14 cellular contexts compared by ENCODE assay signal in the genomic region with DNA sequence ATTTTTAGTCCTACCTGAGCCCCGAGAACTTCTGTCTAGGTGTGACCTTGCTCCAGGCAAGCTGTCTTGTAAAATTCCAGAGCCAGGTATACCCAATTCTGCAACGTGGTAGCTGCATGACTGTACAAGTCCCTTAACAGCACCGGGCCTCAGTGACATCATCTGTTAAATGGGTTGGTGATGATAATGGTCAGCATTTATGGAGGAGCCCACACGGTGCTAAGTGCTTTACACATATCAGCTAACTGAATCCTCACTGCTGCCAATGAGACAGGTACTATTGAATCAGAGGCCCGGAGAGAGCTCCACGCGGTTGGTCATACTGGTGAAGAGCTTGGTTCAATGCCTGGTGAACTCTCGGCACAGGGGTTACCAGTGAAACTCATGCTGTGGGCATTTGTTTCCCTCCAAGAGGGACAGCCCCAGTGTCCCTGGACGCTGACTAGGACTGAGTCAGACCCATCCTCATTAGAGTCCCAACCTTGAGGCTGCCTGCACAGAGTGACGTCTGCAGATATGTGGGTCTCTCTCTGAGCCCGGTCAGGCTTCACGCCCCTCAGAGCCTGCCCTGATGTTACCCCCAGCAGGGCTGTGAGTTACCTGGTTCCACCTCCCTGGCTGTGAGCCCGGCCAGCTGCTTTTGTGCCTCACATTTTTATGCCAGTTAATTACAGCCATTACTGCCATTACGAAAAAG. TPM values are rescaled to one million over a fixed set of nuclear protein-coding genes. Genes with fewer than 3 reads are reported as not detected.
DNase-seq lines count a peak whose midpoint lies in the region; ATAC-seq, FAIRE-seq and TF ChIP-seq lines count a peak whose summit lies in the region.
"Had no signal": no experiment of that assay in that cellular context is flagged by ENCODE, and none has a peak within 500 bp of the region (broad histone marks: within the 10 kb centered on the region; RNA-seq: fewer than 3 reads in every experiment).

No MANE protein-coding gene starts in this region.

- ATAC-seq in Right ventricle myocardium superior (ENCODE audit: poor library complexity), result no peak
- ATAC-seq: stimulated activated naive CD8-positive, alpha-beta T cell treated with anti-CD3 and anti-CD28 coated beads, Interleukin-15, Interleukin-2, amounts not matched to agents 100 U/mL and 50 U/mL, for 24 hours had no signal

- H3K36me3 Mint-ChIP-seq in glutamatergic neuron (ENCODE audit: unreplicated experiment), result peaks cover 4% of the 10 kb centered on the region

- H3K4me1 Mint-ChIP-seq in glutamatergic neuron (ENCODE audit: low read depth, unreplicated experiment), result no peaks in the 10 kb centered on the region

- H3K79me2 ChIP-seq in keratinocyte (ENCODE audit: control insufficient read depth, insufficient read depth, low read length), result no peaks in the 10 kb centered on the region

- no peaks in the 10 kb centered on the region for H3K27me3 ChIP-seq in keratinocyte (ENCODE audit: control insufficient read depth, extremely low read depth, insufficient read depth, low read length)

- H4K20me1 ChIP-seq in keratinocyte (ENCODE audit: control insufficient read depth, extremely low read depth, insufficient read depth, low read length), result no peaks in the 10 kb centered on the region

- H3K4me3 ChIP-seq in AG10803 (ENCODE audit: low read length), result no peak overlapping the region
- no peak overlapping the region for H3K4me3 ChIP-seq in keratinocyte (ENCODE audit: control insufficient read depth in 2 of 3, extremely low read depth in 1 of 3, insufficient read depth in 2 of 3, low read depth in 1 of 3, low read length in 3 of 3)

- H3K27ac ChIP-seq in keratinocyte (ENCODE audit: control insufficient read depth, insufficient read depth, low read length), result peak overlapping the region; percentile 49

- peaks cover 12% of the 10 kb centered on the region for H3K27me3 Mint-ChIP-seq in glutamatergic neuron (ENCODE audit: unreplicated experiment)

- H3K9me3 ChIP-seq in keratinocyte (ENCODE audit: control insufficient read depth, low read depth, low read length), result no peaks in the 10 kb centered on the region

- no peak overlapping the region for H3K9ac ChIP-seq in keratinocyte (ENCODE audit: control insufficient read depth, extremely low read depth, insufficient read depth, low read length)

- peak overlapping the region; percentile 56 for H2AFZ ChIP-seq in keratinocyte (ENCODE audit: control insufficient read depth, low read length)

- no peak overlapping the region for H3K27ac Mint-ChIP-seq in glutamatergic neuron (ENCODE audit: unreplicated experiment)

- H3K36me3 ChIP-seq in keratinocyte (ENCODE audit: control insufficient read depth in 2 of 2, extremely low read depth in 1 of 2, insufficient read depth in 2 of 2, low read length in 2 of 2), result no peaks in the 10 kb centered on the region

- peaks cover 16% of the 10 kb centered on the region for H3K4me1 ChIP-seq in keratinocyte (ENCODE audit: control insufficient read depth, extremely low read depth, insufficient read depth, low read length)

- dilution Hi-C loops in keratinocyte (cut with MboI; ENCODE audit: extremely low pct_ligation_motif_present, low sequenced_read_pairs), result no loop called here

- H3K9me1 ChIP-seq in keratinocyte (ENCODE audit: control insufficient read depth, extremely low read depth, insufficient read depth, low read length), result no peaks in the 10 kb centered on the region

- H3K4me2 ChIP-seq in keratinocyte (ENCODE audit: control insufficient read depth, extremely low read depth, insufficient read depth, low read depth, low read length), result peak overlapping the region; percentile 41

- DNase-seq in AG10803 (ENCODE audit: low read depth), result peak; percentile 83
- peak; percentile 45 for DNase-seq in LoVo (ENCODE audit: low spot score)
- peak; percentile 51 for DNase-seq in amniotic epithelial cell (ENCODE audit: low read depth)
- no peak for DNase-seq in keratinocyte (ENCODE audit: low read depth, low spot score)
- DNase-seq in activated naive CD4-positive, alpha-beta T cell treated with Interleukin-2 at 50 U/mL for 16 hours, result no peak
- DNase-seq in Right ventricle myocardium superior, result no peak
- DNase-seq in glutamatergic neuron, result no peak
- no peak for DNase-seq in NCI-H128 (lab: John Stamatoyannopoulos, UW; ENCODE audit: unreplicated experiment)
- DNase-seq: NCI-H1930; stimulated activated CD4-positive, alpha-beta T cell treated with anti-CD3 and anti-CD28 coated beads, Interleukin-15, amount 100 ng/mL, for 24 hours; stimulated activated naive CD8-positive, alpha-beta T cell treated with anti-CD3 and anti-CD28 coated beads, Interleukin-15, Interleukin-2, amounts not matched to agents 100 U/mL and 50 U/mL, for 24 hours had no signal

- H3K9me3 Mint-ChIP-seq in glutamatergic neuron (ENCODE audit: unreplicated experiment), result peaks cover 1% of the 10 kb centered on the region

- TF ChIP-seq CTCF in AG10803 (conservative IDR thresholded peaks at IDR 0.05; ENCODE audit: low read length), result no peak
- no peak for TF ChIP-seq CTCF in keratinocyte (optimal IDR thresholded peaks at IDR 0.05 in 1 of 3, IDR thresholded peaks at IDR 0.05 in 1 of 3, conservative IDR thresholded peaks at IDR 0.05 in 1 of 3; ENCODE audit: extremely low read depth in 1 of 3, insufficient read depth in 2 of 3, low read length in 3 of 3)
- no peak for TF ChIP-seq CTCF in glutamatergic neuron (IDR thresholded peaks at IDR 0.05; ENCODE audit: partially characterized antibody, unreplicated experiment)

- FAIRE-seq in keratinocyte (lab: Jason Lieb, UNC), result peak; percentile 43
- FAIRE-seq: GM12892 had no signal

- intact Hi-C loops in Right ventricle myocardium superior (cut with DNase I), result no loop called here

- H3K4me3 Mint-ChIP-seq in glutamatergic neuron (ENCODE audit: unreplicated experiment), result no peak overlapping the region

RNA-seq across cellular contexts. Expression of a gene that starts 37.0 kb away (rescaled TPM):
- 0.96 to 2.1 TPM (median 1.0 TPM) in 3 replicates for polyA plus RNA-seq in keratinocyte
- 1.8 TPM for polyA plus RNA-seq in keratinocyte (2011; ENCODE audit: low read depth)
- 0.49 and 0.83 TPM in 2 replicates for polyA plus RNA-seq in keratinocyte (2011; cell fraction: cytosol; rRNA removed)
- polyA plus RNA-seq in keratinocyte (2011; cell fraction: nucleus; rRNA removed), result 4.8 and 6.3 TPM in 2 replicates
- polyA plus RNA-seq in keratinocyte (2012; ENCODE audit: low replicate concordance), result 0.77 and 9.9 TPM in 2 replicates
- polyA minus RNA-seq in keratinocyte, result 0.72 to 1.5 TPM (median 0.96 TPM) in 3 replicates
- polyA minus RNA-seq in keratinocyte (2011; cell fraction: cytosol; rRNA and poly(A)+ RNA removed), result not detected
- polyA minus RNA-seq in keratinocyte (2011; cell fraction: nucleus; rRNA and poly(A)+ RNA removed), result 1.3 and 4.0 TPM in 2 replicates
- total RNA-seq in Right ventricle myocardium superior (not detected), glutamatergic neuron (ENCODE audit: unreplicated experiment) (not detected)
- total RNA-seq: activated CD8-positive, alpha-beta memory T cell treated with anti-CD3 and anti-CD28 coated beads for 36 hours; mucosa of gallbladder had no signal

RNA-seq across cellular contexts. Expression of a gene that starts 48.7 kb away (rescaled TPM):
- 0.09 to 0.23 TPM (median 0.13 TPM) in 3 replicates for polyA plus RNA-seq in keratinocyte
- not detected for polyA plus RNA-seq in keratinocyte (2011; ENCODE audit: low read depth)
- polyA plus RNA-seq in keratinocyte (2011; cell fraction: cytosol; rRNA removed), result 0.12 and 0.16 TPM in 2 replicates
- polyA plus RNA-seq in keratinocyte (2011; cell fraction: nucleus; rRNA removed), result 0.20 TPM in 2 replicates
- polyA plus RNA-seq in keratinocyte (2012; ENCODE audit: low replicate concordance), result 0.07 and 0.21 TPM in 2 replicates
- 0.13 to 0.69 TPM (median 0.35 TPM) in 3 replicates for polyA minus RNA-seq in keratinocyte
- not detected for polyA minus RNA-seq in keratinocyte (2011; cell fraction: cytosol; rRNA and poly(A)+ RNA removed)
- 0.21 and 0.31 TPM in 2 replicates for polyA minus RNA-seq in keratinocyte (2011; cell fraction: nucleus; rRNA and poly(A)+ RNA removed)
- total RNA-seq in Right ventricle myocardium superior (0.46 TPM), glutamatergic neuron (ENCODE audit: unreplicated experiment) (0.74 TPM)
- total RNA-seq: activated CD8-positive, alpha-beta memory T cell treated with anti-CD3 and anti-CD28 coated beads for 36 hours had no signal

Comparison
In these comparisons a context has a peak if more than half of its experiments do, and no peak if none do; other contexts are left out.
1. DNase-seq: peak in AG10803 (single experiment), LoVo (single experiment) and amniotic epithelial cell (single experiment); none in keratinocyte (single experiment), activated naive CD4-positive, alpha-beta T cell treated with Interleukin-2 at 50 U/mL for 16 hours (single experiment), Right ventricle myocardium superior (single experiment), glutamatergic neuron (single experiment) and NCI-H128 (single experiment).